In genomic region chr7:24793982-24794648, GRCh38 we compare ENCODE assay signal across 2 cellular contexts.
A peak's percentile ranks its signal among the peaks of the same experiment; 100 is the strongest.
TF ChIP-seq lines count a peak whose summit lies in the region.

No MANE protein-coding gene starts in this region.

TF ChIP-seq in HepG2, 621 proteins besides CTCF, POLR2A, EP300 and RAD21:
- TF ChIP-seq SAP130 (CRISPR knock-in tag; IDR thresholded peaks at IDR 0.05; ENCODE audit: low read depth) (0 out of 2 replicates have a peak, but pooled peaks have one; percentile 24), ZNF615 (CRISPR knock-in tag; IDR thresholded peaks at IDR 0.05; ENCODE audit: borderline replicate concordance) (no peak), HOXA7 (CRISPR knock-in tag; IDR thresholded peaks at IDR 0.05) (no peak)

TF ChIP-seq in GM12878, 131 proteins besides CTCF, POLR2A, EP300 and RAD21:
- TF ChIP-seq PKNOX1 (IDR thresholded peaks at IDR 0.05) = no peak
- TF ChIP-seq ETV6 (conservative IDR thresholded peaks at IDR 0.05 in 1 of 2, IDR thresholded peaks at IDR 0.05 in 1 of 2; ENCODE audit: borderline replicate concordance in 1 of 2, low read depth in 1 of 2) = 0 out of 4 replicates have a peak, but pooled peaks of 1 of the 2 experiments have one; percentile 23
